Comparison of ENCODE assay signal across 32 cellular contexts in genomic region chr5:130724658-130725057, GRCh38.
"Had no signal": no experiment of that assay in that cellular context is flagged by ENCODE, and none has a peak within 500 bp of the region (broad histone marks: within the 10 kb centered on the region; RNA-seq: fewer than 3 reads in every experiment).

No MANE protein-coding gene starts in this region.

- H3K27ac ChIP-seq: SJCRH30, SK-N-MC, WERI-Rb-1 had no signal

- H3K27me3 Mint-ChIP-seq: activated naive CD8-positive, alpha-beta T cell treated with anti-CD3 and anti-CD28 coated beads for 36 hours had no signal

- H3K36me3 Mint-ChIP-seq: activated naive CD8-positive, alpha-beta T cell treated with anti-CD3 and anti-CD28 coated beads for 36 hours had no signal

- H3K9me3 ChIP-seq: SJCRH30 had no signal

- H3K4me3 Mint-ChIP-seq: activated CD8-positive, alpha-beta T cell treated with anti-CD3 and anti-CD28 coated beads for 36 hours; activated naive CD8-positive, alpha-beta T cell treated with anti-CD3 and anti-CD28 coated beads for 36 hours; activated T-cell treated with anti-CD3 and anti-CD28 coated beads, Interleukin-2, amount 50 U/mL, for 72 hours; activated T-helper 17 cell treated with anti-CD3 and anti-CD28 coated beads, Interleukin-2, amount 50 U/mL, for 72 hours had no signal

- H3K27ac Mint-ChIP-seq: activated CD8-positive, alpha-beta T cell treated with anti-CD3 and anti-CD28 coated beads for 36 hours; activated naive CD8-positive, alpha-beta T cell treated with anti-CD3 and anti-CD28 coated beads for 36 hours; activated T-cell treated with anti-CD3 and anti-CD28 coated beads, Interleukin-2, amount 50 U/mL, for 72 hours; activated T-helper 17 cell treated with anti-CD3 and anti-CD28 coated beads, Interleukin-2, amount 50 U/mL, for 72 hours had no signal

- H3K36me3 ChIP-seq: SJCRH30, WERI-Rb-1 had no signal

- H3K4me1 ChIP-seq: SJCRH30 had no signal

- DNase-seq: activated CD4-positive, alpha-beta T cell treated with anti-CD3 and anti-CD28 coated beads for 1 hour; activated CD4-positive, alpha-beta T cell treated with anti-CD3 and anti-CD28 coated beads for 48 hours; activated CD4-positive, CD25-positive, alpha-beta regulatory T cell; activated CD8-positive, alpha-beta T cell treated with anti-CD3 and anti-CD28 coated beads for 36 hours; activated effector memory CD4-positive, alpha-beta T cell treated with anti-CD3 and anti-CD28 coated beads, Interleukin-2, amount 50 U/mL, for 16 hours; activated naive CD4-positive, alpha-beta T cell; activated naive CD4-positive, alpha-beta T cell treated with anti-CD3 and anti-CD28 coated beads, Interleukin-2, amount 50 U/mL, for 16 hours; activated naive CD8-positive, alpha-beta T cell treated with anti-CD3 and anti-CD28 coated beads for 36 hours; activated T-cell treated with anti-CD3 and anti-CD28 coated beads, Interleukin-2, amount 50 U/mL, for 1 hour; activated T-cell treated with anti-CD3 and anti-CD28 coated beads, Interleukin-2, amount 50 U/mL, for 72 hours; amniotic stem cell; aorta; caudate nucleus; cerebellar nuclear complex; Kasumi-1; KBM-7; NCI-H1092 treated with DMSO at 0.1 percent for 48 hours; NCI-H1417; NCI-H146; NCI-H187; NCI-H2029 treated with DMSO at 0.1 percent for 48 hours; NCI-H2107; NCI-H2171; NCI-H510A; NCI-H526; NCI-H748 treated with DMSO at 0.1 percent for 48 hours; SHP77; SJCRH30; T1000; WERI-Rb-1 had no signal

- H3K4me1 Mint-ChIP-seq: activated naive CD8-positive, alpha-beta T cell treated with anti-CD3 and anti-CD28 coated beads for 36 hours; activated T-helper 17 cell treated with anti-CD3 and anti-CD28 coated beads, Interleukin-2, amount 50 U/mL, for 72 hours had no signal

- H3K4me3 ChIP-seq: SJCRH30, SK-N-MC had no signal

- H3K9me3 Mint-ChIP-seq: activated CD8-positive, alpha-beta T cell treated with anti-CD3 and anti-CD28 coated beads for 36 hours; activated naive CD8-positive, alpha-beta T cell treated with anti-CD3 and anti-CD28 coated beads for 36 hours; activated T-cell treated with anti-CD3 and anti-CD28 coated beads, Interleukin-2, amount 50 U/mL, for 72 hours; activated T-helper 17 cell treated with anti-CD3 and anti-CD28 coated beads, Interleukin-2, amount 50 U/mL, for 72 hours had no signal

- ATAC-seq: activated CD8-positive, alpha-beta T cell treated with anti-CD3 and anti-CD28 coated beads for 36 hours; activated T-cell treated with anti-CD3 and anti-CD28 coated beads, Interleukin-2, amount 50 U/mL, for 72 hours; activated T-helper 17 cell treated with anti-CD3 and anti-CD28 coated beads, Interleukin-2, amount 50 U/mL, for 72 hours had no signal

- H3K27me3 ChIP-seq: SJCRH30 had no signal
